ENCODE assay signal across 11 cellular contexts in genomic region chr1:16648250-16648649, GRCh38. TPM values are rescaled to one million over a fixed set of nuclear protein-coding genes. Genes with fewer than 3 reads are reported as not detected.
DNase-seq lines count a peak whose midpoint lies in the region; ATAC-seq and TF ChIP-seq lines count a peak whose summit lies in the region.
"Not testable (repeated sequence)": the region's sequence is repeated elsewhere in the genome, so short reads cannot be mapped to it uniquely, and the experiment has no call there.
"Had no signal": no experiment of that assay in that cellular context is flagged by ENCODE, and none has a peak within 500 bp of the region (broad histone marks: within the 10 kb centered on the region; RNA-seq: fewer than 3 reads in every experiment).

No MANE protein-coding gene starts in this region.

- H3K27me3 ChIP-seq in endodermal cell (ENCODE audit: control insufficient read depth, insufficient read depth, low read length, poor library complexity, severe bottlenecking); upper lobe of right lung: not testable (repeated sequence)
- peaks cover 46% of the 10 kb centered on the region for H3K27me3 ChIP-seq in iPS-15b (ENCODE audit: control insufficient read depth, insufficient read depth, low read length)
- H3K27me3 ChIP-seq in spleen (replicated peaks in 1 of 7): peaks cover 0 to 16% (median 0%) of the 10 kb centered on the region in 7 donors

- H3K27ac ChIP-seq in endodermal cell (ENCODE audit: low read depth, low read length); spleen; upper lobe of right lung: not testable (repeated sequence)

- not testable (repeated sequence) for H3K9me3 ChIP-seq in endodermal cell (ENCODE audit: control insufficient read depth, low read length); iPS-15b (ENCODE audit: control insufficient read depth, insufficient read depth, low read length); spleen; upper lobe of right lung

- WGBS in endodermal cell (ENCODE audit: insufficient coverage in 1 of 2, insufficient read length in 1 of 2), 2 experiments: 39 to 70% methylated on average over 10 to 27 of the region's 32 CpGs
- 26 to 73% (median 40%) methylated on average over 7 to 29 of the region's 32 CpGs for WGBS in spleen, 5 donors

- not testable (repeated sequence) for H3K36me3 Mint-ChIP-seq in WTC11; endodermal cell (ENCODE audit: low read depth); nephron progenitor cell (ENCODE audit: low read depth)

- not testable (repeated sequence) for TF ChIP-seq CTCF in WTC11 (IDR thresholded peaks at IDR 0.05); endodermal cell (conservative IDR thresholded peaks at IDR 0.05); nephron progenitor cell (IDR thresholded peaks at IDR 0.05); spleen (IDR thresholded peaks at IDR 0.05 in 8 of 11, conservative IDR thresholded peaks at IDR 0.05 in 3 of 11); upper lobe of right lung (IDR thresholded peaks at IDR 0.05)

- peak overlapping the region; percentile 41 for H3K4me3 Mint-ChIP-seq in WTC11
- peak overlapping the region; percentile 55 for H3K4me3 Mint-ChIP-seq in endodermal cell
- not testable (repeated sequence) for H3K4me3 Mint-ChIP-seq in nephron progenitor cell

- not testable (repeated sequence) for H3K27ac Mint-ChIP-seq in WTC11, endodermal cell, nephron progenitor cell

- intact Hi-C loops in spleen (cut with DNase I; ENCODE audit: low total_unique reads); upper lobe of right lung (cut with DNase I): not testable (repeated sequence)

- POLR2A ChIA-PET in WTC11 (lab: Charles Lee): not testable (repeated sequence)

- H3K36me3 ChIP-seq in endodermal cell (ENCODE audit: control insufficient read depth, insufficient read depth, low read length); iPS-15b (ENCODE audit: control insufficient read depth, insufficient read depth, low read length); spleen; upper lobe of right lung: not testable (repeated sequence)

- peak; percentile 8 for DNase-seq in WTC11 (ENCODE audit: low spot score)
- peak; percentile 62 for DNase-seq in activated effector memory CD4-positive, alpha-beta T cell treated with anti-CD3 and anti-CD28 coated beads, Interleukin-2, amount 50 U/mL, for 16 hours
- peak; percentile 47 for DNase-seq in endodermal cell
- peak; percentile 1 for DNase-seq in nephron progenitor cell
- DNase-seq in spleen: peak; percentile 77
- DNase-seq in upper lobe of right lung: peak; percentile 68

- not testable (repeated sequence) for H3K4me3 ChIP-seq in endodermal cell (ENCODE audit: low read length)
- peak overlapping the region; percentile 46 for H3K4me3 ChIP-seq in iPS-15b (ENCODE audit: low read depth, low read length)
- peak overlapping the region in 3 of 8 donors; percentile 22 to 60 (median 31) for H3K4me3 ChIP-seq in spleen
- peak overlapping the region; percentile 14 for H3K4me3 ChIP-seq in upper lobe of right lung

- H3K9ac ChIP-seq in endodermal cell (ENCODE audit: extremely low read depth, low read length, poor library complexity, severe bottlenecking); iPS-15b (ENCODE audit: low read depth, low read length): not testable (repeated sequence)

- not testable (repeated sequence) for ATAC-seq in WTC11, upper lobe of right lung

- not testable (repeated sequence) for H3K9me3 Mint-ChIP-seq in WTC11, endodermal cell, nephron progenitor cell

- CTCF ChIA-PET in WTC11 (lab: Charles Lee): not testable (repeated sequence)

- not testable (repeated sequence) for TF ChIP-seq POLR2A in spleen (IDR thresholded peaks at IDR 0.05)

- H3K27me3 Mint-ChIP-seq in WTC11 (ENCODE audit: low read depth): peaks cover 15% of the 10 kb centered on the region
- peaks cover 17% of the 10 kb centered on the region for H3K27me3 Mint-ChIP-seq in endodermal cell (ENCODE audit: insufficient read depth)
- peaks cover 22% of the 10 kb centered on the region for H3K27me3 Mint-ChIP-seq in nephron progenitor cell (ENCODE audit: low read depth, poor library complexity)

- H3K4me1 Mint-ChIP-seq in WTC11, endodermal cell, nephron progenitor cell: not testable (repeated sequence)

- H3K4me1 ChIP-seq in endodermal cell (ENCODE audit: control insufficient read depth, insufficient read depth, low read length); iPS-15b (ENCODE audit: control insufficient read depth, insufficient read depth, low read length): not testable (repeated sequence)
- H3K4me1 ChIP-seq in spleen: peaks cover 14 to 36% (median 21%) of the 10 kb centered on the region in 6 donors
- peaks cover 14% of the 10 kb centered on the region for H3K4me1 ChIP-seq in upper lobe of right lung

RNA-seq across cellular contexts. Expression of gene RNU1-3, which starts 18.5 kb away (rescaled TPM):
- total RNA-seq in WTC11 (2021): 1,028 to 1,267 TPM (median 1,197 TPM) in 3 replicates
- total RNA-seq in endodermal cell: 1,000 to 10,000 TPM; 2,483 to 3,611 TPM
- polyA plus RNA-seq in endodermal cell (2013, experiment 1 of 2): 11,872 TPM
- polyA plus RNA-seq in endodermal cell (2013, experiment 2 of 2): 14,577 TPM
- 1,000 to 10,000 TPM in 4 of 7 donors, under 1 TPM in 3; under 0.01 to 8,075 (median 6,234) TPM for total RNA-seq in spleen
- not detected for polyA plus RNA-seq in spleen
- 6,622 TPM for total RNA-seq in upper lobe of right lung
- total RNA-seq: GM23248 had no signal
- polyA plus RNA-seq: cardiac muscle cell, GM23248, IgD-negative memory B cell, sigmoid colon had no signal

RNA-seq across cellular contexts. Expression of gene NBPF1, which starts 34.9 kb away (rescaled TPM):
- total RNA-seq in WTC11 (2021) (17.5 to 18.3 TPM (median 17.9 TPM) in 3 replicates), endodermal cell (10 to 100 TPM; 39.2 to 42.5 TPM), spleen (10 to 100 TPM; 22.0 to 60.7 (median 33.7) TPM), upper lobe of right lung (31.2 TPM)
- polyA plus RNA-seq in endodermal cell (2013, experiment 1 of 2): 37.2 TPM
- 29.5 TPM for polyA plus RNA-seq in endodermal cell (2013, experiment 2 of 2)
- polyA plus RNA-seq in spleen: 1 to 10 TPM; 1.3 to 7.2 (median 2.9) TPM

Comparison
In these comparisons a context has a peak if more than half of its experiments do, and no peak if none do; other contexts are left out.
1. DNase-seq: peak in every context shown above with its lines; median percentile 77 in spleen; 68 in upper lobe of right lung; 62 in activated effector memory CD4-positive, alpha-beta T cell treated with anti-CD3 and anti-CD28 coated beads, Interleukin-2, amount 50 U/mL, for 16 hours; 47 in endodermal cell; 8 in WTC11; 1 in nephron progenitor cell.